Comparison of ENCODE assay signal across 8 cellular contexts in the genomic region with DNA sequence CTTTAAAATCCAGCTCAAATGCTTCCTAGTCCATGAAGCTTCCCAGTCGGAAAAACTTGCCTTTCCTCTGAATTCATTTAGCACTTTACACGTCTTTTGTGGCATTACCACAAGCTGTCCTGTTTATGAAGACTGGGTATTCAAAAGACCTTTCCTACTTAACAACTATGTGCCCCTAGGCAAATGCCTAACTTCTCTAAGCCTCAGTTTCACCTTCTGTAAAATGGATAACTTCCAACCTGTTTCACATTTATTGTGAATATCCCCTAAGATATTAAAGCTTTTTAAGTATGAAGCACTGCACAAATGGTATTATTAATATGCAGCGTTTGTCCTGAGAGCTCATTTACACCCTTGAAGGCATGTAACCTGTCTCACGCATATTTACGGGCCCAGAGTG. TPM values are rescaled to one million over a fixed set of nuclear protein-coding genes. Genes with fewer than 3 reads are reported as not detected.
DNase-seq lines count a peak whose midpoint lies in the region; ATAC-seq and TF ChIP-seq lines count a peak whose summit lies in the region.

No MANE protein-coding gene starts in this region.

- 27 to 40% methylated on average over 5 of the region's 5 CpGs for WGBS in sigmoid colon, 2 donors

- H3F3A ChIP-seq in GM23338 (replicated peaks; ENCODE audit: low read depth) = no peaks in the 10 kb centered on the region

- no peaks in the 10 kb centered on the region for H3K79me2 ChIP-seq in GM23338 (replicated peaks; ENCODE audit: insufficient read depth)

- H3K9me2 ChIP-seq in GM23338 (ENCODE audit: insufficient read depth) = no peaks in the 10 kb centered on the region

- H3K36me3 Mint-ChIP-seq in GM23338 (ENCODE audit: low read depth) (no peaks in the 10 kb centered on the region), WTC11 (no peaks in the 10 kb centered on the region)

- no peaks in the 10 kb centered on the region for H3K36me3 ChIP-seq in GM23338 (ENCODE audit: insufficient read depth)
- no peaks in the 10 kb centered on the region for H3K36me3 ChIP-seq in sigmoid colon

- CTCF ChIA-PET in WTC11 (lab: Charles Lee) = no interaction called here

- DNase-seq in GM23338 (ENCODE audit: low spot score) = no peak
- DNase-seq in WTC11 (ENCODE audit: low spot score) = no peak
- DNase-seq in foreskin fibroblast = no peak
- no peak for DNase-seq in sigmoid colon
- DNase-seq in stimulated activated naive CD4-positive, alpha-beta T cell (lab: John Stamatoyannopoulos, UW) = no peak

- H3K27ac Mint-ChIP-seq in GM23338 (no peak overlapping the region; the same call in 1 of the 2 replicates), WTC11 (no peak overlapping the region)

- H2AFZ ChIP-seq in GM23338 = peak overlapping the region; percentile 65; the same call in 1 of the 2 replicates

- H3K27me3 Mint-ChIP-seq in GM23338 (ENCODE audit: insufficient read depth, low read depth, poor library complexity) (peaks cover 5% of the 10 kb centered on the region), WTC11 (ENCODE audit: low read depth) (peaks cover 22% of the 10 kb centered on the region)

- no peak for TF ChIP-seq EP300 in sigmoid colon (IDR thresholded peaks at IDR 0.05)

- H3K4me3 Mint-ChIP-seq in GM23338 = peak overlapping the region; percentile 98
- peak overlapping the region; percentile 95 for H3K4me3 Mint-ChIP-seq in WTC11

- POLR2A ChIA-PET in WTC11 (lab: Charles Lee) = interaction anchor here (1.9 kb wide), 1 partner anchor 106 kb away, joined by 5 read pairs; the partner anchor contains the start of gene MRPS16

- H3K9me3 Mint-ChIP-seq in GM23338 (no peaks in the 10 kb centered on the region), WTC11 (peaks cover 13% of the 10 kb centered on the region)

- H4K20me1 ChIP-seq in GM23338 (replicated peaks; ENCODE audit: insufficient read depth) = no peaks in the 10 kb centered on the region

- H3K27ac ChIP-seq in GM23338 (ENCODE audit: low read depth) = no peak overlapping the region
- H3K27ac ChIP-seq in sigmoid colon = peak overlapping the region in 3 of 4 donors; percentile 64 to 70 (median 69)

- H3K4me2 ChIP-seq in GM23338 = peak overlapping the region; percentile 84

- no peak for TF ChIP-seq POLR2A in sigmoid colon (IDR thresholded peaks at IDR 0.05)

- H3K4me1 ChIP-seq in GM23338 (ENCODE audit: insufficient read depth) (no peaks in the 10 kb centered on the region), sigmoid colon (peaks cover 0 to 14% (median 6%) of the 10 kb centered on the region in 4 donors)

- peaks cover 9% of the 10 kb centered on the region; the same call in 1 of the 2 replicates for H3K27me3 ChIP-seq in GM23338 (ENCODE audit: insufficient read depth)
- H3K27me3 ChIP-seq in sigmoid colon = no peaks in the 10 kb centered on the region

- intact Hi-C loops in sigmoid colon (cut with DNase I) = loop anchor here (5.0 kb wide), 1 partner anchor 106 kb away; the partner anchor contains the start of gene MRPS16

- TF ChIP-seq CTCF in GM23338 (conservative IDR thresholded peaks at IDR 0.05; ENCODE audit: low read depth in 2 of 2) (no peak), WTC11 (IDR thresholded peaks at IDR 0.05) (no peak), foreskin fibroblast (IDR thresholded peaks at IDR 0.05; ENCODE audit: low read depth, low read length) (no peak), sigmoid colon (IDR thresholded peaks at IDR 0.05) (no peak)

- H3K4me1 Mint-ChIP-seq in GM23338 (peaks cover 5% of the 10 kb centered on the region; the same call in 1 of the 3 replicates), WTC11 (peaks cover 6% of the 10 kb centered on the region; the same call in 1 of the 2 replicates)

- H3K4me3 ChIP-seq in GM23338 (peak overlapping the region; percentile 56), foreskin fibroblast (ENCODE audit: low read depth in 1 of 2, low read length in 2 of 2) (peak overlapping the region; percentile 73 to 77), sigmoid colon (peak overlapping the region; percentile 59 to 82 (median 70))

- no peaks in the 10 kb centered on the region for H3K9me3 ChIP-seq in sigmoid colon

- ATAC-seq in GM23338 (no peak), WTC11 (no peak), HG03159 (IDR thresholded peaks at IDR 0.05; ENCODE audit: unreplicated experiment) (no peak), HG03095 (IDR thresholded peaks at IDR 0.05; ENCODE audit: unreplicated experiment) (no peak), HG02759 (IDR thresholded peaks at IDR 0.05; ENCODE audit: unreplicated experiment) (no peak)

TF ChIP-seq in GM23338, 12 proteins besides CTCF, POLR2A, EP300 and RAD21 (continues in another document):
- TF ChIP-seq EZH2 (IDR thresholded peaks at IDR 0.05; ENCODE audit: low read depth, unreplicated experiment) (no peak), STAT1 (IDR thresholded peaks at IDR 0.05; ENCODE audit: unreplicated experiment) (no peak), ZNF331 (CRISPR knock-in tag; IDR thresholded peaks at IDR 0.05; ENCODE audit: low read depth) (no peak)

TF ChIP-seq in WTC11, 78 proteins besides CTCF, POLR2A, EP300 and RAD21:
- TF ChIP-seq USF2 (CRISPR knock-in tag; IDR thresholded peaks at IDR 0.05) = no peak
- TF ChIP-seq NFYB (CRISPR knock-in tag; conservative IDR thresholded peaks at IDR 0.05; ENCODE audit: low read depth) = no peak
- TF ChIP-seq MXD4 (CRISPR knock-in tag; IDR thresholded peaks at IDR 0.05; ENCODE audit: borderline replicate concordance) = no peak
- no peak for TF ChIP-seq ZNF423 (CRISPR knock-in tag; IDR thresholded peaks at IDR 0.05)
- TF ChIP-seq, protein P1, sequence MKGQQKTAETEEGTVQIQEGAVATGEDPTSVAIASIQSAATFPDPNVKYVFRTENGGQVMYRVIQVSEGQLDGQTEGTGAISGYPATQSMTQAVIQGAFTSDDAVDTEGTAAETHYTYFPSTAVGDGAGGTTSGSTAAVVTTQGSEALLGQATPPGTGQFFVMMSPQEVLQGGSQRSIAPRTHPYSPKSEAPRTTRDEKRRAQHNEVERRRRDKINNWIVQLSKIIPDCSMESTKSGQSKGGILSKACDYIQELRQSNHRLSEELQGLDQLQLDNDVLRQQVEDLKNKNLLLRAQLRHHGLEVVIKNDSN (CRISPR knock-in tag; IDR thresholded peaks at IDR 0.05) = no peak
- no peak for TF ChIP-seq NR2C2 (CRISPR knock-in tag; IDR thresholded peaks at IDR 0.05)
- no peak for TF ChIP-seq ZNF425 (CRISPR knock-in tag; conservative IDR thresholded peaks at IDR 0.05)
- TF ChIP-seq, protein P2, sequence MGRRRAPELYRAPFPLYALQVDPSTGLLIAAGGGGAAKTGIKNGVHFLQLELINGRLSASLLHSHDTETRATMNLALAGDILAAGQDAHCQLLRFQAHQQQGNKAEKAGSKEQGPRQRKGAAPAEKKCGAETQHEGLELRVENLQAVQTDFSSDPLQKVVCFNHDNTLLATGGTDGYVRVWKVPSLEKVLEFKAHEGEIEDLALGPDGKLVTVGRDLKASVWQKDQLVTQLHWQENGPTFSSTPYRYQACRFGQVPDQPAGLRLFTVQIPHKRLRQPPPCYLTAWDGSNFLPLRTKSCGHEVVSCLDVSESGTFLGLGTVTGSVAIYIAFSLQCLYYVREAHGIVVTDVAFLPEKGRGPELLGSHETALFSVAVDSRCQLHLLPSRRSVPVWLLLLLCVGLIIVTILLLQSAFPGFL (CRISPR knock-in tag; IDR thresholded peaks at IDR 0.05; ENCODE audit: borderline replicate concordance) = no peak

RNA-seq across cellular contexts. Expression of gene CFAP70, which starts 0.8 kb away (rescaled TPM):
- 0.08 and 0.17 TPM in 2 replicates for total RNA-seq in GM23338 (2014; rRNA removed; shearing (Covaris generic))
- polyA plus RNA-seq in GM23338 (2016; fragmentation: Nextera tagmentation; extraction: Ambion mirVana) (0.24 and 0.87 TPM in 2 replicates), sigmoid colon (under 1 TPM in 2 of 3 donors, not detected in 1; 0.46 to 0.66 TPM)
- total RNA-seq in WTC11 (2021) (0.31 to 0.73 TPM (median 0.39 TPM) in 3 replicates), sigmoid colon (1 to 10 TPM in 3 of 4 donors, under 1 TPM in 1; 0.66 to 1.8 (median 1.3) TPM)

RNA-seq across cellular contexts. Expression of gene ANXA7, which starts 56.0 kb away (rescaled TPM):
- 63.7 and 71.4 TPM in 2 replicates for total RNA-seq in GM23338 (2014; rRNA removed; shearing (Covaris generic))
- 77.6 and 80.1 TPM in 2 replicates for polyA plus RNA-seq in GM23338 (2016; fragmentation: Nextera tagmentation; extraction: Ambion mirVana)
- 66.7 to 68.2 TPM (median 67.8 TPM) in 3 replicates for total RNA-seq in WTC11 (2021)
- total RNA-seq in sigmoid colon = 10 to 100 TPM; 61.5 to 96.8 (median 91.4) TPM
- 10 to 100 TPM; 71.5 to 74.2 (median 72.7) TPM for polyA plus RNA-seq in sigmoid colon
